Comparison of ENCODE assay signal across 28 cellular contexts in genomic region chr4:182567119-182567518, GRCh38.
"Had no signal": no experiment of that assay in that cellular context is flagged by ENCODE, and none has a peak within 500 bp of the region (broad histone marks: within the 10 kb centered on the region; RNA-seq: fewer than 3 reads in every experiment).

No MANE protein-coding gene starts in this region.

- H3K9ac ChIP-seq: neural progenitor cell had no signal

- H3K27ac ChIP-seq: coronary artery, epithelial cell of prostate, gastrocnemius medialis, neural progenitor cell, prostate gland, right atrium auricular region, suprapubic skin, transverse colon had no signal

- H3K4me2 ChIP-seq: neural progenitor cell, smooth muscle cell had no signal

- H3K9me3 Mint-ChIP-seq: effector memory CD8-positive, alpha-beta T cell; nephron; neural progenitor cell; stimulated activated naive CD8-positive, alpha-beta T cell treated with anti-CD3 and anti-CD28 coated beads, Interleukin-15, amount 100 ng/mL, for 72 hours had no signal

- ATAC-seq: effector memory CD8-positive, alpha-beta T cell; esophagus mucosa; gastrocnemius medialis; left lobe of liver; naive thymus-derived CD4-positive, alpha-beta T cell; sciatic nerve; stimulated activated naive CD8-positive, alpha-beta T cell treated with anti-CD3 and anti-CD28 coated beads, Interleukin-15, amount 100 ng/mL, for 72 hours had no signal

- H3K36me3 ChIP-seq: gastrocnemius medialis, neural progenitor cell, prostate gland, right atrium auricular region, suprapubic skin, transverse colon had no signal

- H3K9me3 ChIP-seq: gastrocnemius medialis, prostate gland, right atrium auricular region, suprapubic skin, transverse colon had no signal

- H3K36me3 Mint-ChIP-seq: naive thymus-derived CD4-positive, alpha-beta T cell had no signal

- H3K27me3 ChIP-seq: gastrocnemius medialis, neural progenitor cell, right atrium auricular region, suprapubic skin, transverse colon had no signal

- H3K4me3 ChIP-seq: coronary artery, gastrocnemius medialis, lung, neural progenitor cell, prostate gland, right atrium auricular region, smooth muscle cell, suprapubic skin, transverse colon had no signal

- H3K4me3 Mint-ChIP-seq: effector memory CD8-positive, alpha-beta T cell; naive thymus-derived CD4-positive, alpha-beta T cell; nephron; neural progenitor cell; stimulated activated naive CD8-positive, alpha-beta T cell treated with anti-CD3 and anti-CD28 coated beads, Interleukin-15, amount 100 ng/mL, for 72 hours had no signal

- H3K4me1 ChIP-seq: gastrocnemius medialis, prostate gland, right atrium auricular region, suprapubic skin, transverse colon had no signal

- DNase-seq: dermis blood vessel endothelial cell; effector memory CD8-positive, alpha-beta T cell; foreskin fibroblast; gastrocnemius medialis; head of caudate nucleus; mesenchymal stem cell; midbrain; naive thymus-derived CD4-positive, alpha-beta T cell; stimulated activated CD4-positive, alpha-beta T cell treated with anti-CD3 and anti-CD28 coated beads, Interleukin-12 subunit alpha, Interleukin-12 subunit beta, amount 100 ng/mL, for 4 hours; stimulated activated CD4-positive, alpha-beta T cell treated with anti-CD3 and anti-CD28 coated beads, Interleukin-1b, Interleukin-23, amount 100 ng/mL, for 48 hours; stimulated activated CD4-positive, alpha-beta T cell treated with anti-CD3 and anti-CD28 coated beads, Interleukin-4, amount 100 ng/mL, for 1 hour; stimulated activated CD8-positive, alpha-beta memory T cell treated with anti-CD3 and anti-CD28 coated beads, Interleukin-4, amount 100 ng/mL, for 48 hours; stimulated activated naive CD4-positive, alpha-beta T cell; stimulated activated naive CD8-positive, alpha-beta T cell treated with anti-CD3 and anti-CD28 coated beads, Interleukin-15, amount 100 ng/mL, for 72 hours; transverse colon had no signal

- H2AFZ ChIP-seq: neural progenitor cell had no signal

- H3K4me1 Mint-ChIP-seq: naive thymus-derived CD4-positive, alpha-beta T cell; stimulated activated naive CD8-positive, alpha-beta T cell treated with anti-CD3 and anti-CD28 coated beads, Interleukin-15, amount 100 ng/mL, for 72 hours had no signal

- H3K27ac Mint-ChIP-seq: effector memory CD8-positive, alpha-beta T cell; naive thymus-derived CD4-positive, alpha-beta T cell; nephron; neural progenitor cell; stimulated activated naive CD8-positive, alpha-beta T cell treated with anti-CD3 and anti-CD28 coated beads, Interleukin-15, amount 100 ng/mL, for 72 hours had no signal

- FAIRE-seq: keratinocyte had no signal
